ENCODE assay signal across 8 cellular contexts in genomic region chr1:15620155-15620545, GRCh38. TPM values are rescaled to one million over a fixed set of nuclear protein-coding genes. Genes with fewer than 3 reads are reported as not detected.
DNase-seq lines count a peak whose midpoint lies in the region; ATAC-seq and TF ChIP-seq lines count a peak whose summit lies in the region.

No MANE protein-coding gene starts in this region.

- H2BK5ac ChIP-seq in mesendoderm (ENCODE audit: low read length): no peak overlapping the region

- H3K9me3 ChIP-seq in BLaER1 treated with 17β-estradiol and CSF1 and Interleukin-3, amounts not matched to agents 10 nM and 100 nM (replicated peaks in 1 of 11): no peaks in the 10 kb centered on the region

- H3K27me3 ChIP-seq in BLaER1 treated with 17β-estradiol and CSF1 and Interleukin-3, amounts not matched to agents 10 nM and 100 nM: no peaks in the 10 kb centered on the region
- H3K27me3 ChIP-seq in mesendoderm (ENCODE audit: insufficient read depth, low read length, poor library complexity): no peaks in the 10 kb centered on the region

- no peak overlapping the region for H3K23ac ChIP-seq in mesendoderm (ENCODE audit: low read length)

- H3K27me3 Mint-ChIP-seq in IgD-negative memory B cell: no peaks in the 10 kb centered on the region
- H3K27me3 Mint-ChIP-seq in brain: peaks cover 5% of the 10 kb centered on the region

- H3K27ac ChIP-seq in BLaER1 treated with 17β-estradiol and CSF1 and Interleukin-3, amounts not matched to agents 10 nM and 100 nM: peak overlapping the region; percentile 89 to 99 (median 98)
- no peak overlapping the region for H3K27ac ChIP-seq in mesendoderm (ENCODE audit: low read depth, low read length)

- peaks cover 43 to 70% (median 52%) of the 10 kb centered on the region in 11 experiments; a peak in 21 of 22 replicates for H4K20me1 ChIP-seq in BLaER1 treated with 17β-estradiol and CSF1 and Interleukin-3, amounts not matched to agents 10 nM and 100 nM

- peaks cover 5% of the 10 kb centered on the region for H3K36me3 Mint-ChIP-seq in IgD-negative memory B cell
- no peaks in the 10 kb centered on the region for H3K36me3 Mint-ChIP-seq in brain

- H4K8ac ChIP-seq in mesendoderm (ENCODE audit: low read depth, low read length): no peak overlapping the region

- no peak for TF ChIP-seq CTCF in brain (conservative IDR thresholded peaks at IDR 0.05)

- H3K27ac Mint-ChIP-seq in IgD-negative memory B cell: peak overlapping the region in 2 of 3 donors; percentile 53 to 85
- H3K27ac Mint-ChIP-seq in brain: peak overlapping the region; percentile 12 to 96 (median 28)

- H2BK15ac ChIP-seq in mesendoderm (replicated peaks; ENCODE audit: low read depth): no peak overlapping the region

- no peak overlapping the region for H4K5ac ChIP-seq in mesendoderm (ENCODE audit: low read length)

- no peak overlapping the region for H3K4ac ChIP-seq in mesendoderm (ENCODE audit: low read depth, low read length)

- no CpG with 5 or more reads among the region's 1 CpG for WGBS in mesendoderm (ENCODE audit: extremely low coverage, insufficient coverage, low lambda C conversion rate)

- no peak overlapping the region for H3K56ac ChIP-seq in mesendoderm (ENCODE audit: low read length)

- peak overlapping the region; percentile 30 to 90 (median 81) for H3K4me3 Mint-ChIP-seq in IgD-negative memory B cell
- H3K4me3 Mint-ChIP-seq in brain: peak overlapping the region; percentile 43 to 98 (median 70)

- no peaks in the 10 kb centered on the region for H3K9me3 Mint-ChIP-seq in IgD-negative memory B cell
- H3K9me3 Mint-ChIP-seq in brain: no peaks in the 10 kb centered on the region

- H3K4me1 ChIP-seq in BLaER1 treated with 17β-estradiol and CSF1 and Interleukin-3, amounts not matched to agents 10 nM and 100 nM: peaks cover 47 to 78% (median 66%) of the 10 kb centered on the region in 10 experiments
- H3K4me1 ChIP-seq in mesendoderm (ENCODE audit: control insufficient read depth, low read depth, low read length): peaks cover 6% of the 10 kb centered on the region

- H3K4me1 Mint-ChIP-seq in IgD-negative memory B cell (peaks cover 40 to 42% (median 42%) of the 10 kb centered on the region in 3 donors), brain (peaks cover 74% of the 10 kb centered on the region)

- no peak for ATAC-seq in GM18511 (IDR thresholded peaks at IDR 0.05; ENCODE audit: unreplicated experiment)

- H3K18ac ChIP-seq in mesendoderm (ENCODE audit: low read length): no peak overlapping the region

- peaks cover 64% of the 10 kb centered on the region for H3K79me2 ChIP-seq in mesendoderm (ENCODE audit: control insufficient read depth, insufficient read depth, low read length)

- H2BK120ac ChIP-seq in mesendoderm (ENCODE audit: low read depth, low read length): no peak overlapping the region

- peak overlapping the region; percentile 93 to 99 (median 98); a peak in 19 of 22 replicates for H3K9ac ChIP-seq in BLaER1 treated with 17β-estradiol and CSF1 and Interleukin-3, amounts not matched to agents 10 nM and 100 nM
- no peak overlapping the region for H3K9ac ChIP-seq in mesendoderm (ENCODE audit: low read length)

- DNase-seq in mesendoderm: peak; percentile 22
- no peak for DNase-seq in retina
- no peak for DNase-seq in NCI-H2107 (lab: John Stamatoyannopoulos, UW)
- DNase-seq in SHP77 treated with DMSO at 0.1 percent for 48 hours (lab: John Stamatoyannopoulos, UW): no peak

- peak overlapping the region; percentile 64 to 97 (median 92) for H3K4me2 ChIP-seq in BLaER1 treated with 17β-estradiol and CSF1 and Interleukin-3, amounts not matched to agents 10 nM and 100 nM
- H3K4me2 ChIP-seq in mesendoderm (ENCODE audit: low read length): no peak overlapping the region

- H3K79me1 ChIP-seq in mesendoderm (ENCODE audit: low read length): peaks cover 7% of the 10 kb centered on the region

- H3K36me3 ChIP-seq in BLaER1 treated with 17β-estradiol and CSF1 and Interleukin-3, amounts not matched to agents 10 nM and 100 nM: peaks cover 3 to 34% (median 25%) of the 10 kb centered on the region in 11 experiments; a peak in 15 of 22 replicates
- no peaks in the 10 kb centered on the region for H3K36me3 ChIP-seq in mesendoderm (ENCODE audit: control insufficient read depth, insufficient read depth, low read length)

- H2AK5ac ChIP-seq in mesendoderm (ENCODE audit: low read length): no peak overlapping the region

- peak overlapping the region in 9 of 10 experiments; percentile 23 to 99 (median 96); a peak in 14 of 20 replicates for H3K4me3 ChIP-seq in BLaER1 treated with 17β-estradiol and CSF1 and Interleukin-3, amounts not matched to agents 10 nM and 100 nM
- no peak overlapping the region for H3K4me3 ChIP-seq in mesendoderm (ENCODE audit: low read length)

RNA-seq across cellular contexts. Expression of gene DDI2, which starts 2.9 kb away (rescaled TPM):
- polyA plus RNA-seq in IgD-negative memory B cell: 6.5 TPM
- 5.4 TPM for polyA plus RNA-seq in brain (ENCODE audit: insufficient read depth, low read depth, low replicate concordance)
- 16.4 TPM for polyA plus RNA-seq in mesendoderm (2013, experiment 1 of 2)
- polyA plus RNA-seq in mesendoderm (2013, experiment 2 of 2): 15.8 TPM

RNA-seq across cellular contexts. Expression of gene AGMAT, which starts 35.3 kb away (rescaled TPM):
- polyA plus RNA-seq in IgD-negative memory B cell (11.8 TPM), brain (ENCODE audit: insufficient read depth, low read depth, low replicate concordance) (0.61 TPM)
- 4.0 TPM for polyA plus RNA-seq in mesendoderm (2013, experiment 1 of 2)
- polyA plus RNA-seq in mesendoderm (2013, experiment 2 of 2): 3.8 TPM
